In the genomic region with DNA sequence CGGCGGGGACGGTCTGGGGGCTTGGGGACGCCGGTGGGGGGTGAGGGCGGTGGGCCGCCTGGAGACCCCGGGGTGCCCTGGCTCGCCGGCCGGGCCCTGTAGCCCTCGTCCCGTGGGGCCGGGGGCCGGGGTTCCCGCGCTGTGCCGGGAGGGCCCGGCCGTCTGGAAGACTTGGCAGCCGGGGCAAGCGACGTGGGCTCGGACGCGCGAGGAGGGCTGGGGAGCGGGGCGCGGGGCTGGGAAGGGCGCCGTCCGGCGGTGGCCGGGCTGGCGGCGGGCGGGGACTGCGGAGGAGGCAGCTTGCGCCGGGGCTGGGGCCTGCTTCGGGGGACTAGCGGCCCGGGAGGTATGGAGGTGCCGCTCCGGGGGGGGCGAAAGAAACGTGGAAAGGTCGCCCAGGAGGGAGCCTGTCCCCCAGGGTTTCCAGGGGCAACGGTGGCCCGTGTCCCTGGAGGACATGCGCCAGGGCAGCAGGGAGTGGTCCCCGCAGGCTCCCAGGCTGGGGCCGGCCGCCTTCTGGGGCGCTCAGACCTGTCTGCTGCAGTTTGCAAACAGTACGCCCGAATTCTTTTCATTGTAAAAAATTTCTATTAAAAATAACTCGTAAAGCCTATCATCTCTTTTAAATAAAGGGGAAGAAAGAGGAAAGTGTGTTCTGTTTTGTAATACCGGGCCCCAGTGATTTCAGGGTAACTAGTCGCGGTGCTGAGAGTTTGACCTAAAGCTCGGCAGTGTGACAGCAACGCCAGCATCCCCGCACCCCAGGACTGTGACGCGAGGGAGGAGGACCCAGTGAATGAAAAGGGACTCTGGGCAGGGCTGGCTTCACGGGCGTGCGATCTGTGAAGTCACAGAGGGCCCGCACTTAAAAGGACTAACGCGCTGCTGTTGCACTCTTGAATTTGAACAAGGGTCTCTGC, we compare ENCODE assay signal across 8 cellular contexts. TPM values are rescaled to one million over a fixed set of nuclear protein-coding genes. Genes with fewer than 3 reads are reported as not detected.
DNase-seq lines count a peak whose midpoint lies in the region; ATAC-seq and TF ChIP-seq lines count a peak whose summit lies in the region.

No MANE protein-coding gene starts in this region.

- peak overlapping the region; percentile 91 for H3K27ac Mint-ChIP-seq in activated naive CD4-positive, alpha-beta T cell treated with anti-CD3 and anti-CD28 coated beads for 36 hours
- H3K27ac Mint-ChIP-seq in glutamatergic neuron (ENCODE audit: unreplicated experiment), result peak overlapping the region; percentile 80

- no peaks in the 10 kb centered on the region for H3K36me3 ChIP-seq in transverse colon

- H3K9me3 ChIP-seq in AG04450 (ENCODE audit: control insufficient read depth, insufficient read depth, low read length) (no peaks in the 10 kb centered on the region; the same call in 1 of the 2 replicates), transverse colon (no peaks in the 10 kb centered on the region)

- TF ChIP-seq POLR2A in transverse colon (IDR thresholded peaks at IDR 0.05), result peak; percentile 77

- H3K9me3 Mint-ChIP-seq in activated naive CD4-positive, alpha-beta T cell treated with anti-CD3 and anti-CD28 coated beads for 36 hours, result no peaks in the 10 kb centered on the region
- H3K9me3 Mint-ChIP-seq in glutamatergic neuron (ENCODE audit: unreplicated experiment), result peaks cover 6% of the 10 kb centered on the region

- TF ChIP-seq EP300 in transverse colon (IDR thresholded peaks at IDR 0.05; ENCODE audit: low read depth), result no peak

- peaks cover 8% of the 10 kb centered on the region for H3K36me3 Mint-ChIP-seq in activated naive CD4-positive, alpha-beta T cell treated with anti-CD3 and anti-CD28 coated beads for 36 hours (ENCODE audit: low read depth)
- H3K36me3 Mint-ChIP-seq in glutamatergic neuron (ENCODE audit: unreplicated experiment), result no peaks in the 10 kb centered on the region

- in situ Hi-C loops in transverse colon (cut with MboI; ENCODE audit: low pct_ligation_motif_present in 1 of 4, low pct_unique_long_range_greater_than_20kb in 1 of 4, low sequenced_read_pairs in 3 of 4), result loop anchor here in 1 of 4 donors (10.0 kb wide), 1 partner anchor 132 kb away; no protein-coding TSS in a partner anchor

- POLR2A ChIA-PET in AG04450 (lab: Yijun Ruan, JAX), result interaction anchor here (1.0 kb wide), 1 partner anchor 146 kb away, joined by 3 read pairs; no protein-coding TSS in a partner anchor

- H3K27me3 ChIP-seq in AG04450 (ENCODE audit: control insufficient read depth, insufficient read depth, low read length) (no peaks in the 10 kb centered on the region), transverse colon (no peaks in the 10 kb centered on the region)

- 2 to 17% methylated on average over 6 to 44 of the region's 73 CpGs for WGBS in transverse colon (ENCODE audit: low coverage in 1 of 2), 2 donors

- no peaks in the 10 kb centered on the region for H3K27me3 Mint-ChIP-seq in activated naive CD4-positive, alpha-beta T cell treated with anti-CD3 and anti-CD28 coated beads for 36 hours (ENCODE audit: low read depth)
- peaks cover 10% of the 10 kb centered on the region for H3K27me3 Mint-ChIP-seq in glutamatergic neuron (ENCODE audit: unreplicated experiment)

- peak overlapping the region; percentile 89 for H3K4me3 Mint-ChIP-seq in activated naive CD4-positive, alpha-beta T cell treated with anti-CD3 and anti-CD28 coated beads for 36 hours
- peak overlapping the region; percentile 87 for H3K4me3 Mint-ChIP-seq in glutamatergic neuron (ENCODE audit: unreplicated experiment)

- peaks cover 0 to 43% (median 13%) of the 10 kb centered on the region in 4 donors for H3K4me1 ChIP-seq in transverse colon

- no peak overlapping the region for H3K27ac ChIP-seq in AG04450 (ENCODE audit: low read depth, low read length)
- peak overlapping the region; percentile 88 to 99 (median 96) for H3K27ac ChIP-seq in transverse colon

- ATAC-seq in GM18909 (IDR thresholded peaks at IDR 0.05; ENCODE audit: poor library complexity, unreplicated experiment) (peak; percentile 41), HG03139 (IDR thresholded peaks at IDR 0.05; ENCODE audit: unreplicated experiment) (peak; percentile 38), omental fat pad (ENCODE audit: low FRiP score) (peak; percentile 61)

- CTCF ChIA-PET in AG04450 (lab: Charles Lee), result interaction anchor here (1.0 to 3.0 kb wide), 6 partner anchors 10 to 170 kb away, joined by 3 to 18 read pairs (median 6); no protein-coding TSS in a partner anchor
- CTCF ChIA-PET in activated naive CD4-positive, alpha-beta T cell treated with anti-CD3 and anti-CD28 coated beads for 36 hours (lab: Charles Lee), result interaction anchor here (0.9 to 2.8 kb wide), 4 partner anchors 61 to 145 kb away, joined by 3 to 11 read pairs (median 4); no protein-coding TSS in a partner anchor

- 0 out of 2 replicates have a peak, but pooled peaks have one; percentile 12 for TF ChIP-seq CTCF in AG04450 (IDR thresholded peaks at IDR 0.05; ENCODE audit: low read depth, low read length)
- no peak for TF ChIP-seq CTCF in glutamatergic neuron (IDR thresholded peaks at IDR 0.05; ENCODE audit: partially characterized antibody, unreplicated experiment)
- no peak for TF ChIP-seq CTCF in omental fat pad (IDR thresholded peaks at IDR 0.05)
- TF ChIP-seq CTCF in transverse colon (IDR thresholded peaks at IDR 0.05), result peak in 2 of 5 experiments; percentile 3 to 19

- H3K4me1 Mint-ChIP-seq in activated naive CD4-positive, alpha-beta T cell treated with anti-CD3 and anti-CD28 coated beads for 36 hours (ENCODE audit: low read depth), result peaks cover 31% of the 10 kb centered on the region
- peaks cover 19% of the 10 kb centered on the region for H3K4me1 Mint-ChIP-seq in glutamatergic neuron (ENCODE audit: low read depth, unreplicated experiment)

- no peak for DNase-seq in AG04450 (ENCODE audit: low read depth, low spot score)
- DNase-seq in RPMI8226, result peak; percentile 39
- DNase-seq in activated naive CD4-positive, alpha-beta T cell treated with anti-CD3 and anti-CD28 coated beads for 36 hours, result peak; percentile 82
- DNase-seq in glutamatergic neuron, result peak; percentile 70
- DNase-seq in omental fat pad (ENCODE audit: low spot score), result peak; percentile 37
- peak; percentile 85 for DNase-seq in transverse colon

- intact Hi-C loops in activated naive CD4-positive, alpha-beta T cell treated with anti-CD3 and anti-CD28 coated beads for 36 hours (cut with micrococcal nuclease), result loop anchor here (5.0 kb wide), 2 partner anchors 290 to 1595 kb away; partner anchors contain the start of genes OTULINL and ZNF622
- intact Hi-C loops in transverse colon (cut with DNase I; ENCODE audit: low total_unique reads), result no loop called here

- peak overlapping the region; percentile 69 for H3K4me3 ChIP-seq in AG04450 (ENCODE audit: low read depth, low read length)
- H3K4me3 ChIP-seq in transverse colon, result peak overlapping the region; percentile 35 to 96 (median 81)

RNA-seq across cellular contexts. Expression of gene ANKH, which starts 0.8 kb away (rescaled TPM):
- 14.2 and 14.3 TPM in 2 replicates for polyA plus RNA-seq in AG04450 (2011; rRNA removed)
- 24.0 and 31.3 TPM in 2 replicates for polyA minus RNA-seq in AG04450 (2011; rRNA and poly(A)+ RNA removed)
- 10 to 100 TPM; 92.0 to 93.5 TPM for total RNA-seq in activated naive CD4-positive, alpha-beta T cell treated with anti-CD3 and anti-CD28 coated beads for 36 hours
- total RNA-seq in glutamatergic neuron (ENCODE audit: unreplicated experiment) (83.3 TPM), omental fat pad (10 to 100 TPM; 37.4 to 74.3 (median 39.2) TPM), transverse colon (10 to 100 TPM; 24.7 to 96.5 (median 69.4) TPM)
